ENCODE assay signal across 27 cellular contexts in genomic region chr17:12814718-12815117, GRCh38. TPM values are rescaled to one million over a fixed set of nuclear protein-coding genes. Genes with fewer than 3 reads are reported as not detected.
"Had no signal": no experiment of that assay in that cellular context is flagged by ENCODE, and none has a peak within 500 bp of the region (broad histone marks: within the 10 kb centered on the region; RNA-seq: fewer than 3 reads in every experiment).

No MANE protein-coding gene starts in this region.

- H3K9me3 ChIP-seq: ascending aorta, ovary, upper lobe of left lung, vagina had no signal

- H3K27me3 ChIP-seq: ascending aorta, cardiac muscle cell, dorsolateral prefrontal cortex, gastroesophageal sphincter, hepatocyte, ovary, upper lobe of left lung, vagina had no signal

- H3K4me3 ChIP-seq: ascending aorta, cardiac muscle cell, coronary artery, dorsolateral prefrontal cortex, gastroesophageal sphincter, hepatocyte, ovary, skin epidermis, upper lobe of left lung, vagina had no signal

- H3K27ac ChIP-seq: ascending aorta, cardiac muscle cell, coronary artery, dorsolateral prefrontal cortex, gastroesophageal sphincter, hepatocyte, ovary, skin epidermis, upper lobe of left lung, vagina had no signal

- H3K4me2 ChIP-seq: hepatocyte had no signal

- H3K36me3 ChIP-seq: ascending aorta, cardiac muscle cell, gastroesophageal sphincter, ovary, upper lobe of left lung, vagina had no signal

- H3K4me1 ChIP-seq: ascending aorta, gastroesophageal sphincter, upper lobe of left lung, vagina had no signal

- H3K79me2 ChIP-seq: hepatocyte had no signal

- H2AFZ ChIP-seq: hepatocyte had no signal

- DNase-seq: activated CD4-positive, alpha-beta memory T cell treated with anti-CD3 and anti-CD28 coated beads, Interleukin-2, amount 10 ng/mL, durations not matched to agents 7 days and 5 days; activated CD4-positive, alpha-beta T cell treated with anti-CD3 and anti-CD28 coated beads for 1 hour; activated CD4-positive, alpha-beta T cell treated with anti-CD3 and anti-CD28 coated beads, Interleukin-2, amount 10 ng/mL, durations not matched to agents 7 days and 5 days; activated CD8-positive, alpha-beta memory T cell treated with anti-CD3 and anti-CD28 coated beads, Interleukin-2, amount 50 U/mL, for 48 hours; activated gamma-delta T cell; activated naive CD4-positive, alpha-beta T cell treated with anti-CD3 and anti-CD28 coated beads, Interleukin-2, amount 10 ng/mL, durations not matched to agents 7 days and 5 days; activated naive CD8-positive, alpha-beta T cell treated with anti-CD3 and anti-CD28 coated beads, Interleukin-2, amount 10 ng/mL, durations not matched to agents 7 days and 5 days; activated T-cell treated with anti-CD3 and anti-CD28 coated beads, Interleukin-2, amount 50 U/mL, for 24 hours; cerebellar nuclear complex; dorsolateral prefrontal cortex; effector memory CD4-positive, alpha-beta T cell; islet precursor cell; left ventricle myocardium superior; ovary; stimulated activated CD4-positive, alpha-beta T cell treated with anti-CD3 and anti-CD28 coated beads, Interleukin-12 subunit alpha, Interleukin-12 subunit beta, amount 100 ng/mL, for 4 hours; stimulated activated CD4-positive, alpha-beta T cell treated with anti-CD3 and anti-CD28 coated beads, Interleukin-4, amount 100 ng/mL, for 1 hour; stimulated activated naive CD8-positive, alpha-beta T cell treated with anti-CD3 and anti-CD28 coated beads, Interleukin-15, amount 100 ng/mL, for 72 hours; substantia nigra; T-helper 9 cell had no signal

RNA-seq across cellular contexts. Expression of gene ARHGAP44, which starts 25.4 kb away (rescaled TPM):
- total RNA-seq: activated CD4-positive, alpha-beta memory T cell treated with anti-CD3 and anti-CD28 coated beads, Interleukin-2, amount 10 ng/mL, durations not matched to agents 7 days and 5 days; activated naive CD8-positive, alpha-beta T cell treated with anti-CD3 and anti-CD28 coated beads, Interleukin-2, amount 10 ng/mL, durations not matched to agents 7 days and 5 days had no signal
